In the genomic region with DNA sequence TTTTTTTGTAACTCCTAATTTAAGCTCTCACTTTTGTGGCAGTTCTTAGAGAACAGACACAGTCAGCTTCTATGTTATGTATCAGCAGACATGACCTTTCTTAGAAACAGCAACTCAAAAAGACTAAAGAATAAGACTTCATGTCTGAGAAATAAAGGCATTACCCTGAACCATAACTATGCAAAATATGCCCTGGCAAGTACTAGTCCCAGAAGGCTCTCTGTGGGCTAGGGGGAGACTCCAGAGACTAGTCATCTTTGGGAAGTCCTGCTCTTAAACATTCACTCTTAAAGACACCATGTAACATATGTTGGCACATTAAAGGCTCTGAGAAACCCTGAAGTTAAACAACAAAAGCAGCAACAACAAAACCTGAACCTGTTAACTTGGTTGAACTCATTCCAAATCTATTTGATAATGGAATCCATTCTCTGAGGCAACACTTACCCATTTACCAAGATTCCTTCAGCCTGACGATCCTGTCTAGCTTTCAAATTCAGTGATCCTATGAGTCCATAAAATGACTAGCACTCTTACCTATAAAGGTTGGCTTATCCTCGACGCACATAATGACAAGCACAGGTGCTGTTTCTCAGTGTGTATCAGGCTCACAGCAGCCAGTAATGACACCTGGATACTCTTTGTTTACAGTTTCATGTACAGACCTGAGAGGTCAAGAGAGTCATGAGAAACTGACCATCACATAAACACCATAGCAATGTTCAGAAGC, we compare ENCODE assay signal across 10 cellular contexts.
DNase-seq lines count a peak whose midpoint lies in the region; ATAC-seq and TF ChIP-seq lines count a peak whose summit lies in the region.
"Had no signal": no experiment of that assay in that cellular context is flagged by ENCODE, and none has a peak within 500 bp of the region (broad histone marks: within the 10 kb centered on the region; RNA-seq: fewer than 3 reads in every experiment).

No MANE protein-coding gene starts in this region.

- H3K36me3 ChIP-seq in RWPE2 (ENCODE audit: low read depth) = no peaks in the 10 kb centered on the region
- H3K36me3 ChIP-seq: neutrophil had no signal

- TF ChIP-seq CTCF in RWPE2 (IDR thresholded peaks at IDR 0.05; ENCODE audit: poor library complexity, severe bottlenecking) (no peak), GM20000 (IDR thresholded peaks at IDR 0.05; ENCODE audit: extremely low read depth, missing control alignments) (no peak)

- H3K4me3 ChIP-seq in RWPE2 (ENCODE audit: severe bottlenecking) = no peak overlapping the region

- H3K27ac ChIP-seq in RWPE2 (ENCODE audit: poor library complexity, severe bottlenecking) = no peak overlapping the region
- H3K27ac ChIP-seq: neutrophil had no signal

- peaks cover 28% of the 10 kb centered on the region for H3K4me1 ChIP-seq in RWPE2 (ENCODE audit: insufficient read depth, poor library complexity, severe bottlenecking)

- ATAC-seq in GM18511 (IDR thresholded peaks at IDR 0.05; ENCODE audit: unreplicated experiment) (peak; percentile 44), RWPE2 (ENCODE audit: low read depth) (0 out of 3 replicates have a peak, but pooled peaks have one; percentile 13), HG02973 (IDR thresholded peaks at IDR 0.05; ENCODE audit: unreplicated experiment) (no peak), HG03097 (IDR thresholded peaks at IDR 0.05; ENCODE audit: low FRiP score, unreplicated experiment) (no peak)

- H3K9me3 ChIP-seq in RWPE2 (ENCODE audit: severe bottlenecking) = no peaks in the 10 kb centered on the region
- H3K9me3 ChIP-seq: neutrophil had no signal

- DNase-seq in HCEC 1CT (peak; percentile 38), RWPE2 (ENCODE audit: low spot score) (no peak), myocyte (ENCODE audit: low read depth) (peak; percentile 59), activated gamma-delta T cell (lab: John Stamatoyannopoulos, UW) (no peak), GM20000 (ENCODE audit: low spot score) (no peak)
- DNase-seq: KG1 had no signal

- H3K27me3 ChIP-seq in RWPE2 (ENCODE audit: insufficient read depth, poor library complexity, severe bottlenecking) = no peaks in the 10 kb centered on the region
- H3K27me3 ChIP-seq: neutrophil had no signal

Comparison
In these comparisons a context has a peak if more than half of its experiments do, and no peak if none do; other contexts are left out.
1. ATAC-seq: peak in GM18511 (single experiment) and RWPE2 (single experiment); none in HG02973 (single experiment) and HG03097 (single experiment).
2. DNase-seq: peak in HCEC 1CT (single experiment) and myocyte (single experiment); none in RWPE2 (single experiment), activated gamma-delta T cell (single experiment) and GM20000 (single experiment).